In genomic region chr1:225318706-225319575, GRCh38 we compare ENCODE assay signal across 8 cellular contexts.
DNase-seq lines count a peak whose midpoint lies in the region; ATAC-seq lines count a peak whose summit lies in the region.

No MANE protein-coding gene starts in this region.

- H3K4me1 Mint-ChIP-seq in activated CD4-positive, alpha-beta T cell treated with anti-CD3 and anti-CD28 coated beads, Interleukin-2, amount 10 ng/mL, durations not matched to agents 7 days and 5 days = no peaks in the 10 kb centered on the region

- ATAC-seq in GM18861 (IDR thresholded peaks at IDR 0.05; ENCODE audit: unreplicated experiment) (peak; percentile 91), HG02943 (IDR thresholded peaks at IDR 0.05; ENCODE audit: low read depth, unreplicated experiment) (peak; percentile 88), Right ventricle myocardium superior (ENCODE audit: poor library complexity) (peak; percentile 81), sciatic nerve (peak; percentile 61)

- POLR2A ChIA-PET in activated CD4-positive, alpha-beta T cell treated with anti-CD3 and anti-CD28 coated beads, Interleukin-2, amount 10 ng/mL, durations not matched to agents 7 days and 5 days (lab: Charles Lee) = no interaction called here

- H3K9me3 Mint-ChIP-seq in activated CD4-positive, alpha-beta T cell treated with anti-CD3 and anti-CD28 coated beads, Interleukin-2, amount 10 ng/mL, durations not matched to agents 7 days and 5 days = no peaks in the 10 kb centered on the region

- intact Hi-C loops in Right ventricle myocardium superior (cut with DNase I) = loop anchor here (5.0 kb wide), 1 partner anchor 658 kb away; no protein-coding TSS in a partner anchor
- intact Hi-C loops in sciatic nerve (cut with DNase I) = no loop called here

- CTCF ChIA-PET in activated CD4-positive, alpha-beta T cell treated with anti-CD3 and anti-CD28 coated beads, Interleukin-2, amount 10 ng/mL, durations not matched to agents 7 days and 5 days (lab: Charles Lee) = interaction anchor here (0.6 to 1.7 kb wide), 4 partner anchors 18 to 461 kb away, joined by 3 to 4 read pairs (median 4); no protein-coding TSS in a partner anchor

- H3K36me3 Mint-ChIP-seq in activated CD4-positive, alpha-beta T cell treated with anti-CD3 and anti-CD28 coated beads, Interleukin-2, amount 10 ng/mL, durations not matched to agents 7 days and 5 days (ENCODE audit: low read depth) = no peaks in the 10 kb centered on the region

- H3K27ac Mint-ChIP-seq in activated CD4-positive, alpha-beta T cell treated with anti-CD3 and anti-CD28 coated beads, Interleukin-2, amount 10 ng/mL, durations not matched to agents 7 days and 5 days = no peak overlapping the region

- H3K4me3 Mint-ChIP-seq in activated CD4-positive, alpha-beta T cell treated with anti-CD3 and anti-CD28 coated beads, Interleukin-2, amount 10 ng/mL, durations not matched to agents 7 days and 5 days = no peak overlapping the region

- no peaks in the 10 kb centered on the region for H3K27me3 Mint-ChIP-seq in activated CD4-positive, alpha-beta T cell treated with anti-CD3 and anti-CD28 coated beads, Interleukin-2, amount 10 ng/mL, durations not matched to agents 7 days and 5 days

- DNase-seq in D341Med (ENCODE audit: low spot score) = peak; percentile 78
- DNase-seq in NCI-H1694 (lab: John Stamatoyannopoulos, UW) = peak; percentile 66
- DNase-seq in activated CD4-positive, alpha-beta T cell treated with anti-CD3 and anti-CD28 coated beads, Interleukin-2, amount 10 ng/mL, durations not matched to agents 7 days and 5 days = peak; percentile 47
- no peak for DNase-seq in Right ventricle myocardium superior
- DNase-seq in sciatic nerve (ENCODE audit: low spot score) = no peak
- no peak for DNase-seq in activated CD4-positive, CD25-positive, alpha-beta regulatory T cell treated with anti-CD3 and anti-CD28 coated beads, Interleukin-2, amount 50 U/mL, for 72 hours

Comparison
In these comparisons a context has a peak if more than half of its experiments do, and no peak if none do; other contexts are left out.
1. DNase-seq: peak in D341Med (single experiment), NCI-H1694 (single experiment) and activated CD4-positive, alpha-beta T cell treated with anti-CD3 and anti-CD28 coated beads, Interleukin-2, amount 10 ng/mL, durations not matched to agents 7 days and 5 days (single experiment); none in Right ventricle myocardium superior (single experiment), sciatic nerve (single experiment) and activated CD4-positive, CD25-positive, alpha-beta regulatory T cell treated with anti-CD3 and anti-CD28 coated beads, Interleukin-2, amount 50 U/mL, for 72 hours (single experiment).
2. Peak in every context shown above with its lines, with median percentiles within 50 percentile points of each other: ATAC-seq.